ENCODE assay signal across 23 cellular contexts in the genomic region with DNA sequence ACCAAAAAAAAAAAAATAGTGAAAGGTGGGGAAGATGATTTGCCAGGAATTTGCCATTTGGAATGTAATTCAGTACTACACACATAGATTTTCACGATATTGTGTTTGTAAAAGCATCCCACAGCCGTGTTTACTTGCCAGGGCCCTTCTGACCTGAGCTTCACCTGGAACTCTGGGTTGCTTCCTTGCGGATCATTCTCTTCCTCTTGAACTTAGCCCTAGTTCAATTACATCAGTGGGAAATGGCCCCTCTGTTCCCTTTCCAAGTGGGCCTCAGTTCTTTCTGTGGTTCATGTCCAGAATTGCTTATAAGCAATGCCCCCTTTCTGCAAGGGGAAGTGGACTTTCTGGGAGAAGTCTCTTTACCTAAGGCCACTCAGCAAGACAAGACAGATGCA. TPM values are rescaled to one million over a fixed set of nuclear protein-coding genes. Genes with fewer than 3 reads are reported as not detected.
"Had no signal": no experiment of that assay in that cellular context is flagged by ENCODE, and none has a peak within 500 bp of the region (broad histone marks: within the 10 kb centered on the region; RNA-seq: fewer than 3 reads in every experiment).

No MANE protein-coding gene starts in this region.

- H3K36me3 ChIP-seq: adrenal gland, ascending aorta, lower lobe of right lung, upper lobe of left lung had no signal

- H3K4me3 ChIP-seq: adrenal gland, ascending aorta, lower lobe of right lung, testis, upper lobe of left lung had no signal

- ATAC-seq: lower lobe of right lung; naive thymus-derived CD8-positive, alpha-beta T cell; sciatic nerve; stimulated activated naive B cell treated with anti-CD40 and anti-IgM and Interleukin-4, amounts not matched to agents 10 μg/mL and 1 μg/mL and 100 μg/mL, for 72 hours; WTC11 had no signal

- H3K27ac ChIP-seq: adrenal gland, ascending aorta, lower lobe of right lung, testis, upper lobe of left lung had no signal

- H3K4me3 Mint-ChIP-seq: activated naive CD8-positive, alpha-beta T cell; naive thymus-derived CD8-positive, alpha-beta T cell; stimulated activated naive B cell treated with anti-CD40 and anti-IgM and Interleukin-4, amounts not matched to agents 10 μg/mL and 1 μg/mL and 100 μg/mL, for 72 hours; WTC11 had no signal

- H3K36me3 Mint-ChIP-seq: activated naive CD8-positive, alpha-beta T cell; naive thymus-derived CD8-positive, alpha-beta T cell; stimulated activated naive B cell treated with anti-CD40 and anti-IgM and Interleukin-4, amounts not matched to agents 10 μg/mL and 1 μg/mL and 100 μg/mL, for 72 hours; WTC11 had no signal

- H3K9me3 Mint-ChIP-seq: naive thymus-derived CD8-positive, alpha-beta T cell; stimulated activated naive B cell treated with anti-CD40 and anti-IgM and Interleukin-4, amounts not matched to agents 10 μg/mL and 1 μg/mL and 100 μg/mL, for 72 hours; WTC11 had no signal

- H3K9me3 ChIP-seq: adrenal gland, ascending aorta, lower lobe of right lung, testis, upper lobe of left lung had no signal

- H3K27me3 ChIP-seq: adrenal gland, ascending aorta, testis, upper lobe of left lung had no signal

- H3K27me3 Mint-ChIP-seq: activated naive CD8-positive, alpha-beta T cell had no signal

- FAIRE-seq: kidney, small intestine had no signal

- DNase-seq: activated gamma-delta T cell treated with Interleukin-2 at 50 U/mL for 16 hours; activated T-cell treated with anti-CD3 and anti-CD28 coated beads, Interleukin-2, amount 50 U/mL, for 1 hour; adrenal gland; central memory CD4-positive, alpha-beta T cell; dermis blood vessel endothelial cell; effector memory CD4-positive, alpha-beta T cell; foreskin melanocyte; kidney; lower lobe of right lung; naive thymus-derived CD8-positive, alpha-beta T cell; nucleus accumbens; posterior cingulate gyrus; small intestine; stimulated activated CD4-positive, alpha-beta T cell treated with anti-CD3 and anti-CD28 coated beads, Interleukin-2, amount 100 ng/mL, for 48 hours; stimulated activated CD8-positive, alpha-beta memory T cell treated with anti-CD3 and anti-CD28 coated beads, Interleukin-4, amount 100 ng/mL, for 48 hours; stimulated activated naive B cell treated with anti-CD40 and anti-IgM and Interleukin-4, amounts not matched to agents 10 μg/mL and 1 μg/mL and 100 μg/mL, for 72 hours; T-helper 1 cell; testis; upper lobe of left lung had no signal

- H3K4me1 ChIP-seq: adrenal gland, ascending aorta, testis, upper lobe of left lung had no signal

- H3K27ac Mint-ChIP-seq: activated naive CD8-positive, alpha-beta T cell; naive thymus-derived CD8-positive, alpha-beta T cell; stimulated activated naive B cell treated with anti-CD40 and anti-IgM and Interleukin-4, amounts not matched to agents 10 μg/mL and 1 μg/mL and 100 μg/mL, for 72 hours; WTC11 had no signal

RNA-seq across cellular contexts. Expression of gene ABCA4, which starts 41.0 kb away (rescaled TPM):
- total RNA-seq: ascending aorta; naive thymus-derived CD8-positive, alpha-beta T cell had no signal
- polyA plus RNA-seq: naive thymus-derived CD8-positive, alpha-beta T cell had no signal
